In the genomic region with DNA sequence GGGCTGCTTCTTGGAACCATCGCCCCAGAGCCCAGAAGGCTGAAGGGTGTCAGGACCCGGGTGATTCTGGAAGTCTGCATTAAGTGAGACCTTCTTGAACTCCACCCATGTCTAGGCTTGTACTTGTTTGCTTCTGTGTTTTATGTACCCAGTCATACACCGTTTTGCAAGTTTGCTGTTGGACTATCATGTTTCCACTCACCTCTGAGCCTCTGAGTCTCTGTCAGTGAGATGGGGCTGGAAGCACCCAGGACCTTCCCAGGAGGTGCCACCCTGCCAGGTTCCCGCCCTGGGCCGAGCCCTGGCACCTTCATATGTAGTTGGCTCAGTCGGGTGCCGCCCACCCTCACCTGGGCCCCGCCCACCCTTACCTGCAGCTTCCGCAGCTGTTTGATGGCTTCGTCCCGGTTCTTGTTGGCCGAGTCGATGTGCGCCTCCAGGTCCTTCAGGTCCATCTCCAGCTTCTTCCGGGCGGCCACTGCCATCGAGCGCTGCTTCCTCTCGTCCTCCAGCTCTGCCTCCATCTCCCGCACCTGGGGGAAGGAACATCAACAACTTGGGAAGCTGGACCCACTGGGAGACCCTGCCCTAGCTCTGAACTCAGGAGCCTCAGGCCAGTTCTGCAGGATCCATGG, we compare ENCODE assay signal across 17 cellular contexts. TPM values are rescaled to one million over a fixed set of nuclear protein-coding genes. Genes with fewer than 3 reads are reported as not detected.
DNase-seq lines count a peak whose midpoint lies in the region; ATAC-seq and TF ChIP-seq lines count a peak whose summit lies in the region.
"Had no signal": no experiment of that assay in that cellular context is flagged by ENCODE, and none has a peak within 500 bp of the region (broad histone marks: within the 10 kb centered on the region; RNA-seq: fewer than 3 reads in every experiment).

No MANE protein-coding gene starts in this region.

- H3K36me3 ChIP-seq in left ventricle myocardium inferior = peaks cover 90% of the 10 kb centered on the region
- H3K36me3 ChIP-seq: uterus had no signal

- no peaks in the 10 kb centered on the region for H3K27me3 ChIP-seq in left ventricle myocardium inferior (ENCODE audit: low read depth)
- H3K27me3 ChIP-seq: right lobe of liver, uterus had no signal

- H3K27ac Mint-ChIP-seq in activated naive CD8-positive, alpha-beta T cell treated with anti-CD3 and anti-CD28 coated beads for 36 hours = peak overlapping the region; percentile 65

- intact Hi-C loops in left ventricle myocardium inferior (cut with micrococcal nuclease) (no loop called here), Right ventricle myocardium inferior (cut with DNase I) (no loop called here), left colon (cut with DNase I, micrococcal nuclease) (no loop called here)

- no peaks in the 10 kb centered on the region for H3K27me3 Mint-ChIP-seq in activated naive CD8-positive, alpha-beta T cell treated with anti-CD3 and anti-CD28 coated beads for 36 hours

- no peak for TF ChIP-seq CTCF in left ventricle myocardium inferior (IDR thresholded peaks at IDR 0.05; ENCODE audit: borderline replicate concordance)

- peaks cover 21% of the 10 kb centered on the region for H3K4me1 Mint-ChIP-seq in activated naive CD8-positive, alpha-beta T cell treated with anti-CD3 and anti-CD28 coated beads for 36 hours

- ATAC-seq in Right ventricle myocardium inferior (no peak), left colon (peak; percentile 48), GM21825 (IDR thresholded peaks at IDR 0.05; ENCODE audit: unreplicated experiment) (no peak)
- ATAC-seq: natural killer cell, right lobe of liver had no signal

- peaks cover 59% of the 10 kb centered on the region for H3K36me3 Mint-ChIP-seq in activated naive CD8-positive, alpha-beta T cell treated with anti-CD3 and anti-CD28 coated beads for 36 hours

- H3K9me3 Mint-ChIP-seq in activated naive CD8-positive, alpha-beta T cell treated with anti-CD3 and anti-CD28 coated beads for 36 hours = peaks cover 5% of the 10 kb centered on the region
- H3K9me3 Mint-ChIP-seq: natural killer cell had no signal

- no peak overlapping the region for H3K4me3 Mint-ChIP-seq in activated naive CD8-positive, alpha-beta T cell treated with anti-CD3 and anti-CD28 coated beads for 36 hours

- H3K4me1 ChIP-seq in left ventricle myocardium inferior = peaks cover 26% of the 10 kb centered on the region
- H3K4me1 ChIP-seq: uterus had no signal

- H3K9me3 ChIP-seq in left ventricle myocardium inferior (replicated peaks) = no peaks in the 10 kb centered on the region
- H3K9me3 ChIP-seq: right lobe of liver, uterus had no signal

- H3K27ac ChIP-seq in left ventricle myocardium inferior (replicated peaks) (no peak overlapping the region), caudate nucleus (ENCODE audit: low read depth, low read length) (no peak overlapping the region)
- H3K27ac ChIP-seq: right lobe of liver had no signal

- DNase-seq in left ventricle myocardium inferior = peak; percentile 16
- DNase-seq in Right ventricle myocardium inferior (ENCODE audit: missing footprints) = no peak
- DNase-seq in activated naive CD8-positive, alpha-beta T cell treated with anti-CD3 and anti-CD28 coated beads for 36 hours = no peak
- DNase-seq in left colon = no peak
- DNase-seq in NCI-H1092 (lab: John Stamatoyannopoulos, UW) = no peak
- DNase-seq in caudate nucleus (lab: John Stamatoyannopoulos, UW) = no peak
- DNase-seq: activated CD4-positive, alpha-beta T cell treated with anti-CD3 and anti-CD28 coated beads for 48 hours; activated gamma-delta T cell; C1 segment of cervical spinal cord; natural killer cell; NCI-H1092 treated with DMSO at 0.1 percent for 48 hours; NCI-H524; stimulated activated CD4-positive, alpha-beta T cell treated with anti-CD3 and anti-CD28 coated beads, Interleukin-4, amount 100 ng/mL, for 4 hours; stimulated activated naive CD4-positive, alpha-beta T cell treated with Interleukin-2 at 50 U/mL for 16 hours; uterus had no signal

- H3K4me3 ChIP-seq in left ventricle myocardium inferior = no peak overlapping the region
- H3K4me3 ChIP-seq: right lobe of liver, uterus had no signal

RNA-seq across cellular contexts. Expression of gene APOL1, which starts 35.1 kb away (rescaled TPM):
- total RNA-seq in left ventricle myocardium inferior = 15.2 TPM
- 22.1 TPM for total RNA-seq in Right ventricle myocardium inferior
- total RNA-seq in activated naive CD8-positive, alpha-beta T cell treated with anti-CD3 and anti-CD28 coated beads for 36 hours = 10 to 100 TPM; 17.6 to 19.3 TPM
- 10 to 100 TPM; 23.3 to 38.2 TPM for total RNA-seq in left colon

RNA-seq across cellular contexts. Expression of gene APOL2, which starts 48.7 kb away (rescaled TPM):
- 69.6 TPM for total RNA-seq in left ventricle myocardium inferior
- total RNA-seq in Right ventricle myocardium inferior = 67.0 TPM
- 10 to 100 TPM; 54.3 to 57.0 TPM for total RNA-seq in activated naive CD8-positive, alpha-beta T cell treated with anti-CD3 and anti-CD28 coated beads for 36 hours
- 10 to 100 TPM; 29.8 to 49.0 TPM for total RNA-seq in left colon
